In the genomic region with DNA sequence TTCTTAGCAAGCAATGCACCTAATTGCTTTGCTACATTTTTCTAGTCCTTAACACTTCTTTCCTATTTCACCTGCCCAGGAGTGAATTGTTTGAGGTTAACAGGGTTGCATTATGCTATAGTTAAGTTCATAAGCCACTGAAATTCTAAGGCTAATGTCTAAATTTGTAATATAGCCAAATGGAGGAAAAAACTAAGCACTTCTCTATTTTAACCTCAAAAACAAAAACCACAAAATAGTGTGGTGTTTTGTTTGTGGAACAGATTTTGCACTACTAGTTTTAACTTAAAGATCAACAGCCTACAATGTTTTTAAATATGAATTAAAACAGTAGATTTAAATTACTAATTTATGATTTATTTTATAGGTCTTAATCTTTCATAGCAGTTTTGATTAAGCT, we compare ENCODE assay signal across 30 cellular contexts. TPM values are rescaled to one million over a fixed set of nuclear protein-coding genes. Genes with fewer than 3 reads are reported as not detected.
DNase-seq lines count a peak whose midpoint lies in the region; ATAC-seq, FAIRE-seq and TF ChIP-seq lines count a peak whose summit lies in the region.
"Had no signal": no experiment of that assay in that cellular context is flagged by ENCODE, and none has a peak within 500 bp of the region (broad histone marks: within the 10 kb centered on the region; RNA-seq: fewer than 3 reads in every experiment).

No MANE protein-coding gene starts in this region.

- no peak overlapping the region for H2BK5ac ChIP-seq in H1 (ENCODE audit: low read depth, low read length)

- H3K4me2 ChIP-seq in H1 (ENCODE audit: insufficient read depth in 1 of 2, low read depth in 2 of 2, low read length in 2 of 2), result no peak overlapping the region
- H3K4me2 ChIP-seq: smooth muscle cell had no signal

- no peak overlapping the region for H2AK5ac ChIP-seq in H1 (ENCODE audit: low read depth, low read length)

- H4K91ac ChIP-seq in H1 (replicated peaks; ENCODE audit: insufficient read length, low read length), result no peak overlapping the region

- H3K56ac ChIP-seq in H1 (replicated peaks; ENCODE audit: insufficient read length, low read depth, low read length), result no peak overlapping the region

- H3K27ac ChIP-seq in H1 (ENCODE audit: low read depth, low read length), result no peak overlapping the region
- H3K27ac ChIP-seq in gastrocnemius medialis, result peak overlapping the region; percentile 49 to 100 (median 79)
- H3K27ac ChIP-seq: body of pancreas, HL-60, left ventricle myocardium inferior, testis had no signal

- H2BK120ac ChIP-seq in H1 (replicated peaks; ENCODE audit: low read depth, low read length), result no peak overlapping the region

- H2BK20ac ChIP-seq in H1 (ENCODE audit: low read length), result no peak overlapping the region

- H3K23me2 ChIP-seq in H1 (ENCODE audit: low read depth, low read length), result no peaks in the 10 kb centered on the region; the same call in 1 of the 2 replicates

- no peaks in the 10 kb centered on the region for H3K9me3 ChIP-seq in H1 (ENCODE audit: insufficient read depth in 2 of 2, low read depth in 1 of 2, low read length in 1 of 2)
- no peaks in the 10 kb centered on the region for H3K9me3 ChIP-seq in gastrocnemius medialis
- H3K9me3 ChIP-seq: body of pancreas, left ventricle myocardium inferior, testis had no signal

- no peak overlapping the region for H2BK15ac ChIP-seq in H1 (ENCODE audit: low read length)

- no peaks in the 10 kb centered on the region for H4K20me1 ChIP-seq in H1 (replicated peaks in 1 of 2; ENCODE audit: control insufficient read depth in 1 of 2, insufficient read depth in 2 of 2, low read length in 2 of 2)

- H3K9ac ChIP-seq in H1 (replicated peaks in 1 of 4; ENCODE audit: extremely low read depth in 1 of 4, low read depth in 3 of 4, low read length in 3 of 4), result no peak overlapping the region

- POLR2A ChIA-PET in H1 (lab: Charles Lee; ENCODE audit: partially characterized antibody) (interaction anchor here (0.7 to 1.3 kb wide), 2 partner anchors 107 to 131 kb away, joined by 3 to 4 read pairs; no protein-coding TSS in a partner anchor), HEK293T (lab: Yijun Ruan, JAX) (interaction anchor here (1.2 kb wide), 1 partner anchor 22 kb away, joined by 5 read pairs; no protein-coding TSS in a partner anchor)

- in situ Hi-C loops in gastrocnemius medialis (cut with MboI; ENCODE audit: low sequenced_read_pairs in 4 of 4), result loop anchor here in 1 of 4 donors (25.0 kb wide), 1 partner anchor 111 kb away; a partner anchor contains a TSS

- intact Hi-C loops in gastrocnemius medialis (cut with DNase I; ENCODE audit: low total_unique reads), result loop anchor here (10.0 kb wide), 1 partner anchor 49 kb away; no protein-coding TSS in a partner anchor

- peaks cover 0 to 9% (median under 1%) of the 10 kb centered on the region in 4 experiments; a peak in 4 of 7 replicates for H3K4me1 ChIP-seq in H1 (replicated peaks in 1 of 4; ENCODE audit: control insufficient read depth in 3 of 4, insufficient read depth in 4 of 4, low read length in 3 of 4)
- peaks cover 66 to 84% of the 10 kb centered on the region in 2 donors for H3K4me1 ChIP-seq in gastrocnemius medialis

- H4K5ac ChIP-seq in H1 (ENCODE audit: insufficient read length, low read depth, low read length), result no peak overlapping the region

- DNase-seq in NOMO-1 treated with DMSO at 0.1 percent for 48 hours (lab: John Stamatoyannopoulos, UW; ENCODE audit: unreplicated experiment) (peak; percentile 33), NOMO-1 treated with dmso at 0.1 percent for 144 hours (lab: John Stamatoyannopoulos, UW; ENCODE audit: unreplicated experiment) (no peak), NCI-H69 (lab: John Stamatoyannopoulos, UW) (peak; percentile 5), H1 (ENCODE audit: low read depth in 1 of 2, low spot score in 2 of 2) (no peak), gastrocnemius medialis (no peak), HEK293T (ENCODE audit: extremely low spot score) (no peak), NCI-H345 treated with DMSO at 0.1 percent for 48 hours (lab: John Stamatoyannopoulos, UW; ENCODE audit: unreplicated experiment) (no peak)
- DNase-seq: 8988T; activated CD4-positive, alpha-beta memory T cell treated with anti-CD3 and anti-CD28 coated beads for 36 hours; activated naive CD4-positive, alpha-beta T cell treated with anti-CD3 and anti-CD28 coated beads, Interleukin-2, amount 50 U/mL, for 16 hours; body of pancreas; CD4-positive, alpha-beta memory T cell; cerebellar nuclear complex; KG1; left ventricle myocardium inferior; NCI-H1048; NCI-H2107; NCI-H345; posterior cingulate gyrus; right cardiac atrium; stimulated activated naive CD8-positive, alpha-beta T cell treated with anti-CD3 and anti-CD28 coated beads, Interleukin-15, Interleukin-2, amounts not matched to agents 100 U/mL and 50 U/mL, for 24 hours; T-helper 2 cell; testis had no signal

- no peak for FAIRE-seq in H1 (lab: Jason Lieb, UNC)
- FAIRE-seq: GM18507, H54, keratinocyte had no signal

- TF ChIP-seq RAD21 in H1 (IDR thresholded peaks at IDR 0.05 in 1 of 2, conservative IDR thresholded peaks at IDR 0.05 in 1 of 2; ENCODE audit: low read depth in 2 of 2, low read length in 2 of 2), result no peak

- H3K4me3 ChIP-seq in H1 (ENCODE audit: extremely low read depth in 1 of 4, insufficient read depth in 2 of 4, low read depth in 3 of 4, low read length in 4 of 4) (no peak overlapping the region), gastrocnemius medialis (peak overlapping the region in 1 of 4 donors; percentile 9)
- H3K4me3 ChIP-seq: body of pancreas, left ventricle myocardium inferior, smooth muscle cell, testis had no signal

- H3K79me2 ChIP-seq in H1 (ENCODE audit: control insufficient read depth in 1 of 2, insufficient read depth in 2 of 2, low read length in 2 of 2), result no peaks in the 10 kb centered on the region

- CTCF ChIA-PET in H1 (lab: Charles Lee; ENCODE audit: partially characterized antibody), result interaction anchor here (1.0 to 1.4 kb wide), 6 partner anchors 15 to 417 kb away, joined by 3 to 5 read pairs (median 4); no protein-coding TSS in a partner anchor
- CTCF ChIA-PET in HEK293T (lab: Yijun Ruan, JAX), result no interaction called here

- H3K27me3 ChIP-seq in H1 (replicated peaks in 1 of 4; ENCODE audit: control insufficient read depth in 3 of 4, extremely low read depth in 1 of 4, insufficient read depth in 3 of 4, low read length in 3 of 4) (no peaks in the 10 kb centered on the region), gastrocnemius medialis (no peaks in the 10 kb centered on the region)
- H3K27me3 ChIP-seq: body of pancreas, testis had no signal

- H3K23ac ChIP-seq in H1 (ENCODE audit: insufficient read length), result no peak overlapping the region

- no peak for ATAC-seq in gastrocnemius medialis
- no peak for ATAC-seq in GM19328 (IDR thresholded peaks at IDR 0.05; ENCODE audit: unreplicated experiment)
- ATAC-seq: body of pancreas; right cardiac atrium; SK-N-SH treated with all-trans-retinoic acid at 6 μM for 48 hours; stimulated activated naive CD8-positive, alpha-beta T cell treated with anti-CD3 and anti-CD28 coated beads, Interleukin-15, Interleukin-2, amounts not matched to agents 100 U/mL and 50 U/mL, for 24 hours had no signal

- no peak for TF ChIP-seq CTCF in H1 (IDR thresholded peaks at IDR 0.05; ENCODE audit: control extremely low read depth in 1 of 3, insufficient read depth in 1 of 3, low read depth in 1 of 3, low read length in 3 of 3)
- no peak for TF ChIP-seq CTCF in gastrocnemius medialis (IDR thresholded peaks at IDR 0.05 in 4 of 5, conservative IDR thresholded peaks at IDR 0.05 in 1 of 5)

- H3K4ac ChIP-seq in H1 (replicated peaks; ENCODE audit: insufficient read length, low read depth, low read length), result no peak overlapping the region

- no peaks in the 10 kb centered on the region for H3K79me1 ChIP-seq in H1 (ENCODE audit: low read depth, low read length)

- no peak for TF ChIP-seq EP300 in H1 (IDR thresholded peaks at IDR 0.05; ENCODE audit: borderline replicate concordance in 1 of 2, low read depth in 2 of 2, low read length in 2 of 2)

- TF ChIP-seq POLR2A in H1 (IDR thresholded peaks at IDR 0.05; ENCODE audit: control extremely low read depth in 1 of 2, low read depth in 2 of 2, low read length in 2 of 2), result no peak
- TF ChIP-seq POLR2A in gastrocnemius medialis (IDR thresholded peaks at IDR 0.05), result no peak

- no peak overlapping the region for H2AFZ ChIP-seq in H1 (ENCODE audit: low read length)

- H3K18ac ChIP-seq in H1 (ENCODE audit: extremely low read depth, low read length), result no peak overlapping the region

- no peak overlapping the region for H4K8ac ChIP-seq in H1 (ENCODE audit: extremely low read depth, insufficient read depth, low read length)

- H3K36me3 ChIP-seq in H1 (ENCODE audit: control insufficient read depth in 2 of 4, insufficient read depth in 4 of 4, low read length in 3 of 4), result no peaks in the 10 kb centered on the region
- peaks cover 5 to 92% of the 10 kb centered on the region in 2 donors for H3K36me3 ChIP-seq in gastrocnemius medialis

- H3K14ac ChIP-seq in H1 (ENCODE audit: insufficient read length), result no peak overlapping the region

- H2BK12ac ChIP-seq in H1 (ENCODE audit: low read depth, low read length), result no peak overlapping the region

TF ChIP-seq in H1, 55 proteins besides CTCF, POLR2A, EP300 and RAD21 (continues in another document):
- TF ChIP-seq BCL11A (IDR thresholded peaks at IDR 0.05; ENCODE audit: low read depth in 2 of 2, low read length in 2 of 2), result no peak
- TF ChIP-seq, protein P1, sequence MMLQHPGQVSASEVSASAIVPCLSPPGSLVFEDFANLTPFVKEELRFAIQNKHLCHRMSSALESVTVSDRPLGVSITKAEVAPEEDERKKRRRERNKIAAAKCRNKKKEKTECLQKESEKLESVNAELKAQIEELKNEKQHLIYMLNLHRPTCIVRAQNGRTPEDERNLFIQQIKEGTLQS (IDR thresholded peaks at IDR 0.05; ENCODE audit: insufficient read depth, low read depth, low read length), result no peak

TF ChIP-seq in HEK293T, 16 proteins besides CTCF, POLR2A, EP300 and RAD21 (continues in another document):
- TF ChIP-seq FOXK2 (IDR thresholded peaks at IDR 0.05) (no peak), HDGF (IDR thresholded peaks at IDR 0.05; ENCODE audit: borderline replicate concordance) (no peak), ARNT (IDR thresholded peaks at IDR 0.05) (no peak), LEF1 (IDR thresholded peaks at IDR 0.05; ENCODE audit: borderline replicate concordance) (no peak)

RNA-seq across cellular contexts. Expression of a gene that starts 5.5 kb away (rescaled TPM):
- total RNA-seq in H1 (2021; fragmentation: NEBNext Ultra II Directional; extraction: Animal tissue kit (Norgen Biotek cat#: 25700)), result 7.9 and 8.6 TPM in 2 replicates
- polyA plus RNA-seq in H1 (2011; rRNA removed), result 3.6 and 4.6 TPM in 2 replicates
- 6.4 TPM for polyA plus RNA-seq in H1 (2011; cell fraction: cytosol; rRNA removed)
- 4.5 TPM for polyA plus RNA-seq in H1 (2011; cell fraction: nucleus; rRNA removed)
- 3.5 to 6.9 TPM (median 5.7 TPM) in 4 replicates for polyA plus RNA-seq in H1 (2012, experiment 1 of 2)
- polyA plus RNA-seq in H1 (2012, experiment 2 of 2), result 0.50 TPM
- polyA plus RNA-seq in H1 (2013, experiment 1 of 2), result 5.8 TPM
- 5.2 TPM for polyA plus RNA-seq in H1 (2013, experiment 2 of 2)
- 10.1 and 13.5 TPM in 2 replicates for polyA minus RNA-seq in H1 (2011; rRNA and poly(A)+ RNA removed)
- polyA minus RNA-seq in H1 (2011; cell fraction: cytosol; rRNA and poly(A)+ RNA removed), result 11.7 TPM
- 16.0 TPM for polyA minus RNA-seq in H1 (2011; cell fraction: nucleus; rRNA and poly(A)+ RNA removed)
- total RNA-seq in gastrocnemius medialis, result 100 to 1,000 TPM in 3 of 4 donors, 10 to 100 TPM in 1; 61.9 to 491 (median 137) TPM

Comparison
In these comparisons a context has a peak if more than half of its experiments do, and no peak if none do; other contexts are left out.
1. DNase-seq: peak in NOMO-1 treated with DMSO at 0.1 percent for 48 hours (single experiment) and NCI-H69 (single experiment); none in NOMO-1 treated with dmso at 0.1 percent for 144 hours (single experiment), H1 (0 of 2), gastrocnemius medialis (0 of 2), HEK293T (single experiment) and NCI-H345 treated with DMSO at 0.1 percent for 48 hours (single experiment).